ENCODE assay signal across 1 cellular context in the genomic region with DNA sequence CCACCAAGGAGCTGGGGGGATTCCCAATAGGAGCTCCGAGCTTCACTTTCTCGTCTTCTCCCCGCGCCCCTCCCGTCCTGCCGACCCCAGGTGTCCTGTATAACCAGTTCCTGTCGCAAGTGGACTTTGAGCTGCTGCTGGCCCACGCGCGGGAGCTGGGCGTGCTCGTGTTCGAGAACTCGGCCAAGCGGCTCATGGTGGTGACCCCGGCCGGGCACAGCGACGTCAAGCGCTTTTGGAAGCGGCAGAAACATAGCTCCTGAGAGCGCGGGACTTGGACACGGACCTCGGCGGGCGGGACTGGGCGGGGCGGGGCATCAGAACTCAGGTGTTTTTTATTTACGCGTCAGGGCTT.
TF ChIP-seq lines count a peak whose summit lies in the region.

No MANE protein-coding gene starts in this region.

TF ChIP-seq in H1, 55 proteins besides CTCF, POLR2A, EP300 and RAD21:
- TF ChIP-seq SP4 (IDR thresholded peaks at IDR 0.05; ENCODE audit: low read length) = no peak
- TF ChIP-seq, protein P1, sequence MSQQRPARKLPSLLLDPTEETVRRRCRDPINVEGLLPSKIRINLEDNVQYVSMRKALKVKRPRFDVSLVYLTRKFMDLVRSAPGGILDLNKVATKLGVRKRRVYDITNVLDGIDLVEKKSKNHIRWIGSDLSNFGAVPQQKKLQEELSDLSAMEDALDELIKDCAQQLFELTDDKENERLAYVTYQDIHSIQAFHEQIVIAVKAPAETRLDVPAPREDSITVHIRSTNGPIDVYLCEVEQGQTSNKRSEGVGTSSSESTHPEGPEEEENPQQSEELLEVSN (IDR thresholded peaks at IDR 0.05) = peak; percentile 35; the same call in 1 of the 2 replicates
TF ChIP-seq in H1: peak in this region for 1.
